In genomic region chr2:223090081-223090480, GRCh38 we compare ENCODE assay signal across 20 cellular contexts. TPM values are rescaled to one million over a fixed set of nuclear protein-coding genes. Genes with fewer than 3 reads are reported as not detected.
"Had no signal": no experiment of that assay in that cellular context is flagged by ENCODE, and none has a peak within 500 bp of the region (broad histone marks: within the 10 kb centered on the region; RNA-seq: fewer than 3 reads in every experiment).

No MANE protein-coding gene starts in this region.

- H3K4me1 ChIP-seq: transverse colon had no signal

- H3K27me3 Mint-ChIP-seq: activated naive CD4-positive, alpha-beta T cell treated with anti-CD3 and anti-CD28 coated beads, Interleukin-2, amount 10 ng/mL, durations not matched to agents 7 days and 5 days; activated naive CD8-positive, alpha-beta T cell treated with anti-CD3 and anti-CD28 coated beads, Interleukin-2, amount 50 U/mL, for 24 hours had no signal

- H3K27ac Mint-ChIP-seq: activated naive CD4-positive, alpha-beta T cell treated with anti-CD3 and anti-CD28 coated beads, Interleukin-2, amount 10 ng/mL, durations not matched to agents 7 days and 5 days; activated naive CD8-positive, alpha-beta T cell treated with anti-CD3 and anti-CD28 coated beads, Interleukin-2, amount 50 U/mL, for 24 hours; natural killer cell had no signal

- H3K4me3 Mint-ChIP-seq: activated naive CD4-positive, alpha-beta T cell treated with anti-CD3 and anti-CD28 coated beads, Interleukin-2, amount 10 ng/mL, durations not matched to agents 7 days and 5 days; activated naive CD8-positive, alpha-beta T cell treated with anti-CD3 and anti-CD28 coated beads, Interleukin-2, amount 50 U/mL, for 24 hours; natural killer cell had no signal

- H3K9me3 Mint-ChIP-seq: activated naive CD4-positive, alpha-beta T cell treated with anti-CD3 and anti-CD28 coated beads, Interleukin-2, amount 10 ng/mL, durations not matched to agents 7 days and 5 days; activated naive CD8-positive, alpha-beta T cell treated with anti-CD3 and anti-CD28 coated beads, Interleukin-2, amount 50 U/mL, for 24 hours had no signal

- H3K9me3 ChIP-seq: transverse colon had no signal

- H3K4me1 Mint-ChIP-seq: activated naive CD4-positive, alpha-beta T cell treated with anti-CD3 and anti-CD28 coated beads, Interleukin-2, amount 10 ng/mL, durations not matched to agents 7 days and 5 days; activated naive CD8-positive, alpha-beta T cell treated with anti-CD3 and anti-CD28 coated beads, Interleukin-2, amount 50 U/mL, for 24 hours; natural killer cell had no signal

- H3K27ac ChIP-seq: transverse colon, WERI-Rb-1 had no signal

- H3K36me3 ChIP-seq: transverse colon, WERI-Rb-1 had no signal

- DNase-seq: activated CD4-positive, alpha-beta T cell treated with anti-CD3 and anti-CD28 coated beads for 1 hour; activated CD8-positive, alpha-beta memory T cell treated with anti-CD3 and anti-CD28 coated beads for 24 hours; activated CD8-positive, alpha-beta memory T cell treated with anti-CD3 and anti-CD28 coated beads, Interleukin-2, amount 50 U/mL, for 48 hours; activated effector memory CD4-positive, alpha-beta T cell treated with Interleukin-2 at 50 U/mL for 16 hours; activated naive CD4-positive, alpha-beta T cell treated with anti-CD3 and anti-CD28 coated beads, Interleukin-2, amount 10 ng/mL, durations not matched to agents 7 days and 5 days; activated naive CD8-positive, alpha-beta T cell treated with anti-CD3 and anti-CD28 coated beads, Interleukin-2, amount 50 U/mL, for 24 hours; activated T-cell treated with anti-CD3 and anti-CD28 coated beads, Interleukin-2, amount 50 U/mL, for 48 hours; aorta; dermis blood vessel endothelial cell; hypothalamus; mesendoderm; natural killer cell; posterior cingulate gyrus; stimulated activated CD4-positive, alpha-beta T cell treated with anti-CD3 and anti-CD28 coated beads, Interleukin-2, amount 100 ng/mL, for 24 hours; stimulated activated naive CD8-positive, alpha-beta T cell treated with anti-CD3 and anti-CD28 coated beads, Interleukin-15, Interleukin-2, amounts not matched to agents 100 U/mL and 50 U/mL, for 24 hours; SW 1271; T-helper 2 cell; transverse colon; WERI-Rb-1 had no signal

- H3K4me3 ChIP-seq: transverse colon had no signal

- H3K36me3 Mint-ChIP-seq: activated naive CD4-positive, alpha-beta T cell treated with anti-CD3 and anti-CD28 coated beads, Interleukin-2, amount 10 ng/mL, durations not matched to agents 7 days and 5 days; natural killer cell had no signal

- H3K27me3 ChIP-seq: transverse colon had no signal

RNA-seq across cellular contexts. Expression of gene KCNE4, which starts 38.1 kb away (rescaled TPM):
- total RNA-seq: epithelial cell of proximal tubule, natural killer cell had no signal
